In the genomic region with DNA sequence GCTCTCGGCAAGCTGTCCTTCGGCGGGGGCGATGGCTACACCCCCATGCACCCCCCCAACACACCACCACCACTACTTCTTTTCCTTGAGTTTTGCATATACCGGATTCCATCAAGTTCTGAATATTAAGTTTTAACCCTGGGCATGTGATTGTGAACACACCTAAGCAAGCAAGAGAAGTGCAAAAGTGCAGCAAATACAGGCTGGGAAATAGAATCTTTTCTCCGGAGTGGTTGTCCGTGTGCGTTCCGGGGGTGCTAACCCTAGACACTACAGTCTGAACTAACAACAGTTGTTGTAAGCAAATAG, we compare ENCODE assay signal across 10 cellular contexts. TPM values are rescaled to one million over a fixed set of nuclear protein-coding genes. Genes with fewer than 3 reads are reported as not detected.
DNase-seq lines count a peak whose midpoint lies in the region; ATAC-seq, FAIRE-seq and TF ChIP-seq lines count a peak whose summit lies in the region.
"Had no signal": no experiment of that assay in that cellular context is flagged by ENCODE, and none has a peak within 500 bp of the region (broad histone marks: within the 10 kb centered on the region; RNA-seq: fewer than 3 reads in every experiment).

No MANE protein-coding gene starts in this region.

- no peak overlapping the region for H2BK12ac ChIP-seq in H1 (ENCODE audit: low read depth, low read length)

- H3K4me2 ChIP-seq in KMS-11: peak overlapping the region; percentile 26; the same call in 1 of the 2 replicates
- peak overlapping the region; percentile 91 to 99 for H3K4me2 ChIP-seq in H1 (ENCODE audit: insufficient read depth in 1 of 2, low read depth in 2 of 2, low read length in 2 of 2)

- no peak overlapping the region for H3K14ac ChIP-seq in H1 (ENCODE audit: insufficient read length)

- POLR2A ChIA-PET in H1 (lab: Charles Lee; ENCODE audit: partially characterized antibody): interaction anchor here (1.0 to 2.3 kb wide), 3 partner anchors 8 to 14 kb away, joined by 4 to 5 read pairs (median 4); no protein-coding TSS in a partner anchor

- no peak overlapping the region for H2AK5ac ChIP-seq in H1 (ENCODE audit: low read depth, low read length)

- no peak overlapping the region for H4K5ac ChIP-seq in H1 (ENCODE audit: insufficient read length, low read depth, low read length)

- H3K4ac ChIP-seq in H1 (replicated peaks; ENCODE audit: insufficient read length, low read depth, low read length): no peak overlapping the region

- no peak for FAIRE-seq in H1 (lab: Jason Lieb, UNC)
- FAIRE-seq: GM18507 had no signal

- ATAC-seq in natural killer cell treated with Interleukin-12 subunit alpha and Interleukin-12 subunit beta and Interleukin-15 and Interleukin-18, amount 100 ng/mL, for 72 hours: peak in 1 of 2 donors; percentile 2
- ATAC-seq in GM21423 (IDR thresholded peaks at IDR 0.05; ENCODE audit: unreplicated experiment) (no peak), GM21619 (IDR thresholded peaks at IDR 0.05; ENCODE audit: unreplicated experiment) (no peak), GM21381 (IDR thresholded peaks at IDR 0.05; ENCODE audit: unreplicated experiment) (no peak)

- no peaks in the 10 kb centered on the region for H3K36me3 ChIP-seq in KMS-11 (ENCODE audit: insufficient read depth)
- H3K36me3 ChIP-seq in H1 (ENCODE audit: control insufficient read depth in 2 of 4, insufficient read depth in 4 of 4, low read length in 3 of 4): no peaks in the 10 kb centered on the region

- peak overlapping the region; percentile 76 for H3K4me3 ChIP-seq in AG10803 (ENCODE audit: low read length)
- H3K4me3 ChIP-seq in KMS-11 (IDR thresholded peaks at IDR 0.05; ENCODE audit: insufficient read depth, low read depth, low read length): no peak overlapping the region
- peak overlapping the region; percentile 53 to 69 (median 60) for H3K4me3 ChIP-seq in H1 (ENCODE audit: extremely low read depth in 1 of 4, insufficient read depth in 2 of 4, low read depth in 3 of 4, low read length in 4 of 4)

- H3K36me3 Mint-ChIP-seq in natural killer cell treated with Interleukin-12 subunit alpha and Interleukin-12 subunit beta and Interleukin-15 and Interleukin-18, amount 100 ng/mL, for 72 hours: no peaks in the 10 kb centered on the region

- no peaks in the 10 kb centered on the region for H3K9me3 ChIP-seq in H1 (ENCODE audit: insufficient read depth in 2 of 2, low read depth in 1 of 2, low read length in 1 of 2)

- H3K9me3 Mint-ChIP-seq in natural killer cell treated with Interleukin-12 subunit alpha and Interleukin-12 subunit beta and Interleukin-15 and Interleukin-18, amount 100 ng/mL, for 72 hours: no peaks in the 10 kb centered on the region

- TF ChIP-seq EP300 in H1 (IDR thresholded peaks at IDR 0.05; ENCODE audit: borderline replicate concordance in 1 of 2, low read depth in 2 of 2, low read length in 2 of 2): no peak

- peaks cover 46 to 47% of the 10 kb centered on the region in 2 donors for H3K4me1 Mint-ChIP-seq in natural killer cell treated with Interleukin-12 subunit alpha and Interleukin-12 subunit beta and Interleukin-15 and Interleukin-18, amount 100 ng/mL, for 72 hours (ENCODE audit: low read depth in 2 of 2)

- H2AFZ ChIP-seq in KMS-11 (ENCODE audit: low read depth): peak overlapping the region; percentile 35; the same call in 1 of the 2 replicates
- H2AFZ ChIP-seq in H1 (ENCODE audit: low read length): peak overlapping the region; percentile 86; the same call in 1 of the 2 replicates

- H3K79me1 ChIP-seq in H1 (ENCODE audit: low read depth, low read length): no peaks in the 10 kb centered on the region

- H3K18ac ChIP-seq in H1 (ENCODE audit: extremely low read depth, low read length): no peak overlapping the region

- no peak overlapping the region; the same call in 1 of the 2 replicates for H4K8ac ChIP-seq in H1 (ENCODE audit: extremely low read depth, insufficient read depth, low read length)

- H3K27me3 ChIP-seq in KMS-11 (ENCODE audit: insufficient read depth, low read depth) (no peaks in the 10 kb centered on the region; the same call in 1 of the 2 replicates), H1 (replicated peaks in 1 of 4; ENCODE audit: control insufficient read depth in 3 of 4, extremely low read depth in 1 of 4, insufficient read depth in 3 of 4, low read length in 3 of 4) (peaks cover 0 to 16% (median 13%) of the 10 kb centered on the region in 4 experiments; a peak in 4 of 7 replicates)

- peaks cover 0 to 2% of the 10 kb centered on the region in 2 donors for H3K27me3 Mint-ChIP-seq in natural killer cell treated with Interleukin-12 subunit alpha and Interleukin-12 subunit beta and Interleukin-15 and Interleukin-18, amount 100 ng/mL, for 72 hours

- no peak overlapping the region for H2BK15ac ChIP-seq in H1 (ENCODE audit: low read length)

- H3K4me1 ChIP-seq in KMS-11 (ENCODE audit: low read depth, poor library complexity, severe bottlenecking) (no peaks in the 10 kb centered on the region), H1 (replicated peaks in 1 of 4; ENCODE audit: control insufficient read depth in 3 of 4, insufficient read depth in 4 of 4, low read length in 3 of 4) (peaks cover 0 to 10% (median 7%) of the 10 kb centered on the region in 4 experiments; a peak in 5 of 7 replicates)

- no peak overlapping the region for H3K23ac ChIP-seq in H1 (ENCODE audit: insufficient read length)

- H3K79me2 ChIP-seq in KMS-11 (ENCODE audit: insufficient read depth, low read depth): no peaks in the 10 kb centered on the region
- H3K79me2 ChIP-seq in H1 (ENCODE audit: control insufficient read depth in 1 of 2, insufficient read depth in 2 of 2, low read length in 2 of 2): no peaks in the 10 kb centered on the region

- H2BK5ac ChIP-seq in H1 (ENCODE audit: low read depth, low read length): no peak overlapping the region

- H2BK20ac ChIP-seq in H1 (ENCODE audit: low read length): no peak overlapping the region

- CTCF ChIA-PET in H1 (lab: Charles Lee; ENCODE audit: partially characterized antibody): interaction anchor here (1.1 to 2.3 kb wide), 12 partner anchors 8 to 348 kb away, joined by 3 to 10 read pairs (median 4); no protein-coding TSS in a partner anchor

- TF ChIP-seq CTCF in AG10803 (conservative IDR thresholded peaks at IDR 0.05; ENCODE audit: low read length) (no peak), KMS-11 (conservative IDR thresholded peaks at IDR 0.05; ENCODE audit: low read depth, low read length) (no peak), H1 (IDR thresholded peaks at IDR 0.05; ENCODE audit: control extremely low read depth in 1 of 3, insufficient read depth in 1 of 3, low read depth in 1 of 3, low read length in 3 of 3) (no peak)

- no peak overlapping the region for H3K56ac ChIP-seq in H1 (replicated peaks; ENCODE audit: insufficient read length, low read depth, low read length)

- peak overlapping the region; percentile 53 to 82 for H3K27ac Mint-ChIP-seq in natural killer cell treated with Interleukin-12 subunit alpha and Interleukin-12 subunit beta and Interleukin-15 and Interleukin-18, amount 100 ng/mL, for 72 hours

- WGBS in H1 (ENCODE audit: extremely low coverage in 1 of 2, insufficient coverage in 1 of 2, insufficient read length in 1 of 2, insufficient replicate concordance in 2 of 2, low coverage in 1 of 2, low lambda C conversion rate in 2 of 2, missing lambda C conversion rate in 1 of 2), 2 experiments: 19% methylated on average over 9 of the region's 9 CpGs; no CpG with 5 or more reads in 1 of the 2 experiments

- H4K20me1 ChIP-seq in KMS-11 (ENCODE audit: insufficient read depth) (no peaks in the 10 kb centered on the region), H1 (replicated peaks in 1 of 2; ENCODE audit: control insufficient read depth in 1 of 2, insufficient read depth in 2 of 2, low read length in 2 of 2) (no peaks in the 10 kb centered on the region)

- peaks cover 10% of the 10 kb centered on the region; the same call in 1 of the 2 replicates for H3K23me2 ChIP-seq in H1 (ENCODE audit: low read depth, low read length)

- H3K27ac ChIP-seq in KMS-11: no peak overlapping the region
- H3K27ac ChIP-seq in H1 (ENCODE audit: low read depth, low read length): no peak overlapping the region

- no peak overlapping the region for H4K91ac ChIP-seq in H1 (replicated peaks; ENCODE audit: insufficient read length, low read length)

- H3K4me3 Mint-ChIP-seq in natural killer cell treated with Interleukin-12 subunit alpha and Interleukin-12 subunit beta and Interleukin-15 and Interleukin-18, amount 100 ng/mL, for 72 hours: peak overlapping the region; percentile 89

- TF ChIP-seq POLR2A in H1 (IDR thresholded peaks at IDR 0.05; ENCODE audit: control extremely low read depth in 1 of 2, low read depth in 2 of 2, low read length in 2 of 2): no peak

- DNase-seq in AG10803 (ENCODE audit: low read depth) (no peak), H1 (ENCODE audit: low read depth in 1 of 2, low spot score in 2 of 2) (no peak), SW480 (ENCODE audit: low spot score) (no peak)
- DNase-seq in natural killer cell treated with Interleukin-12 subunit alpha and Interleukin-12 subunit beta and Interleukin-15 and Interleukin-18, amount 100 ng/mL, for 72 hours (ENCODE audit: low spot score): no peak
- DNase-seq: NCI-H1694 treated with DMSO at 0.1 percent for 48 hours had no signal

- no peak overlapping the region for H2BK120ac ChIP-seq in H1 (replicated peaks; ENCODE audit: low read depth, low read length)

- no peak for TF ChIP-seq RAD21 in H1 (IDR thresholded peaks at IDR 0.05 in 1 of 2, conservative IDR thresholded peaks at IDR 0.05 in 1 of 2; ENCODE audit: low read depth in 2 of 2, low read length in 2 of 2)

- no peak overlapping the region for H3K9ac ChIP-seq in KMS-11
- H3K9ac ChIP-seq in H1 (replicated peaks in 1 of 4; ENCODE audit: extremely low read depth in 1 of 4, low read depth in 3 of 4, low read length in 3 of 4): peak overlapping the region; percentile 34 to 83 (median 61); a peak in 4 of 7 replicates

TF ChIP-seq in H1, 55 proteins besides CTCF, POLR2A, EP300 and RAD21:
- TF ChIP-seq KDM1A (IDR thresholded peaks at IDR 0.05; ENCODE audit: borderline replicate concordance, low read length) (no peak), BRCA1 (IDR thresholded peaks at IDR 0.05; ENCODE audit: low read depth, low read length) (no peak), SUZ12 (IDR thresholded peaks at IDR 0.05; ENCODE audit: low read length) (peak; percentile 35; the same call in 1 of the 2 replicates), EZH2 (IDR thresholded peaks at IDR 0.05; ENCODE audit: low read depth, low read length, severe bottlenecking) (peak; percentile 4), SP2 (IDR thresholded peaks at IDR 0.05; ENCODE audit: low read length) (no peak)

RNA-seq across cellular contexts. Expression of a gene that starts 0.6 kb away (rescaled TPM):
- total RNA-seq in H1 (2021; fragmentation: NEBNext Ultra II Directional; extraction: Animal tissue kit (Norgen Biotek cat#: 25700)): 5.0 and 5.6 TPM in 2 replicates
- polyA plus RNA-seq in H1 (2011; rRNA removed): 3.3 and 4.4 TPM in 2 replicates
- polyA plus RNA-seq in H1 (2011; cell fraction: cytosol; rRNA removed): 2.6 TPM
- 2.5 TPM for polyA plus RNA-seq in H1 (2011; cell fraction: nucleus; rRNA removed)
- polyA plus RNA-seq in H1 (2012, experiment 1 of 2): 6.0 to 6.8 TPM (median 6.6 TPM) in 4 replicates
- polyA plus RNA-seq in H1 (2012, experiment 2 of 2): 2.5 TPM
- polyA plus RNA-seq in H1 (2013, experiment 1 of 2): 5.8 TPM
- polyA plus RNA-seq in H1 (2013, experiment 2 of 2): 7.9 TPM
- polyA minus RNA-seq in H1 (2011; rRNA and poly(A)+ RNA removed): 5.7 and 10.5 TPM in 2 replicates
- polyA minus RNA-seq in H1 (2011; cell fraction: cytosol; rRNA and poly(A)+ RNA removed): 7.8 TPM
- 5.1 TPM for polyA minus RNA-seq in H1 (2011; cell fraction: nucleus; rRNA and poly(A)+ RNA removed)
- 1 to 10 TPM in 1 of 2 donors, under 1 TPM in 1; 0.95 to 3.4 TPM for total RNA-seq in natural killer cell treated with Interleukin-12 subunit alpha and Interleukin-12 subunit beta and Interleukin-15 and Interleukin-18, amount 100 ng/mL, for 72 hours
